Comparison of ENCODE assay signal across 26 cellular contexts in the genomic region with DNA sequence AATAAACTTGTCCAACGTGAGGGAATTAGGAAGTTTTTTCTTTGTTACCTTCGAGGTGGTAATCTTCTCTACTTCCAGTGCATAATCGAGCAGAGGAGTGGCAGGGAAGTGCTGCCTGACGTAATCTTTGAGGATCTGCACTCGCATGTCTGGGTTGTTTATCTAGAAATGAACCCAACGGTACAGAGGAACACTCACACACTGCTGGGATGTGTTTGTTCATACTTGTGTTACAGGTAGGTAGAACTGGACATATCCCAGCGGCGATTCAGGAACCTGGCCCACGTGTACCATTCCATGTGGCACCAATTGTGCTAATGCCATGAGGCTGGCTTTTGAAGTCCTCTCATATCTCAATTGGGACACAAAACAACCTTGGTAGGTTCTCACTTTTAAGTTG. TPM values are rescaled to one million over a fixed set of nuclear protein-coding genes. Genes with fewer than 3 reads are reported as not detected.
DNase-seq lines count a peak whose midpoint lies in the region; ATAC-seq, FAIRE-seq and TF ChIP-seq lines count a peak whose summit lies in the region.
"Had no signal": no experiment of that assay in that cellular context is flagged by ENCODE, and none has a peak within 500 bp of the region (broad histone marks: within the 10 kb centered on the region; RNA-seq: fewer than 3 reads in every experiment).

No MANE protein-coding gene starts in this region.

- H3K4me2 ChIP-seq in astrocyte (ENCODE audit: low read length) = no peak overlapping the region

- POLR2A ChIA-PET in activated CD4-positive, alpha-beta T cell treated with anti-CD3 and anti-CD28 coated beads, Interleukin-2, amount 10 ng/mL, durations not matched to agents 7 days and 5 days (lab: Charles Lee) = no interaction called here

- H3K9me3 Mint-ChIP-seq in activated CD4-positive, alpha-beta T cell treated with anti-CD3 and anti-CD28 coated beads, Interleukin-2, amount 10 ng/mL, durations not matched to agents 7 days and 5 days = no peaks in the 10 kb centered on the region
- H3K9me3 Mint-ChIP-seq in astrocyte (ENCODE audit: unreplicated experiment) (no peaks in the 10 kb centered on the region), mesothelial cell of epicardium (no peaks in the 10 kb centered on the region)

- CTCF ChIA-PET in activated CD4-positive, alpha-beta T cell treated with anti-CD3 and anti-CD28 coated beads, Interleukin-2, amount 10 ng/mL, durations not matched to agents 7 days and 5 days (lab: Charles Lee) = interaction anchor here (1.2 kb wide), 1 partner anchor 40 kb away, joined by 3 read pairs; no protein-coding TSS in a partner anchor

- peaks cover 10% of the 10 kb centered on the region for H3K79me2 ChIP-seq in astrocyte (ENCODE audit: insufficient read depth, low read length)

- H3K4me3 ChIP-seq in RWPE2 (ENCODE audit: severe bottlenecking) = no peak overlapping the region
- H3K4me3 ChIP-seq in astrocyte (ENCODE audit: insufficient read depth, low read depth, low read length) = no peak overlapping the region
- H3K4me3 ChIP-seq in lung = no peak overlapping the region
- H3K4me3 ChIP-seq: adrenal gland, cardiac muscle cell, gastrocnemius medialis, upper lobe of left lung had no signal

- H3K27me3 ChIP-seq in RWPE2 (ENCODE audit: insufficient read depth, poor library complexity, severe bottlenecking) (no peaks in the 10 kb centered on the region), astrocyte (ENCODE audit: insufficient read depth, low read length) (no peaks in the 10 kb centered on the region), lung (ENCODE audit: control insufficient read depth, insufficient read depth) (no peaks in the 10 kb centered on the region)
- H3K27me3 ChIP-seq: adrenal gland, cardiac muscle cell, gastrocnemius medialis, upper lobe of left lung had no signal

- 59 to 65% methylated on average over 9 of the region's 9 CpGs for WGBS in lung, 2 donors

- H3K4me1 Mint-ChIP-seq in activated CD4-positive, alpha-beta T cell treated with anti-CD3 and anti-CD28 coated beads, Interleukin-2, amount 10 ng/mL, durations not matched to agents 7 days and 5 days = peaks cover 29% of the 10 kb centered on the region
- H3K4me1 Mint-ChIP-seq in astrocyte (ENCODE audit: low read depth, unreplicated experiment) (no peaks in the 10 kb centered on the region), mesothelial cell of epicardium (peaks cover 3% of the 10 kb centered on the region)

- H3K9me3 ChIP-seq in RWPE2 (ENCODE audit: severe bottlenecking) = no peaks in the 10 kb centered on the region
- H3K9me3 ChIP-seq in astrocyte (ENCODE audit: insufficient read depth, low read depth, low read length) = no peaks in the 10 kb centered on the region
- no peaks in the 10 kb centered on the region for H3K9me3 ChIP-seq in lung (ENCODE audit: control insufficient read depth in 2 of 2, insufficient read depth in 1 of 2, low read length in 1 of 2)
- H3K9me3 ChIP-seq: adrenal gland, gastrocnemius medialis, upper lobe of left lung had no signal

- H3K27me3 Mint-ChIP-seq in activated CD4-positive, alpha-beta T cell treated with anti-CD3 and anti-CD28 coated beads, Interleukin-2, amount 10 ng/mL, durations not matched to agents 7 days and 5 days = no peaks in the 10 kb centered on the region
- no peaks in the 10 kb centered on the region for H3K27me3 Mint-ChIP-seq in astrocyte (ENCODE audit: low read depth, unreplicated experiment)
- no peaks in the 10 kb centered on the region for H3K27me3 Mint-ChIP-seq in mesothelial cell of epicardium (ENCODE audit: low read depth)
- H3K27me3 Mint-ChIP-seq: progenitor cell of endocrine pancreas had no signal

- H3K4me1 ChIP-seq in RWPE2 (ENCODE audit: insufficient read depth, poor library complexity, severe bottlenecking) (no peaks in the 10 kb centered on the region), astrocyte (ENCODE audit: insufficient read depth, low read length) (no peaks in the 10 kb centered on the region), lung (ENCODE audit: control insufficient read depth in 2 of 2, insufficient read depth in 2 of 2, low read length in 2 of 2) (peaks cover 0 to 2% of the 10 kb centered on the region in 2 donors)
- H3K4me1 ChIP-seq: adrenal gland had no signal

- no peak overlapping the region for H3K4me3 Mint-ChIP-seq in activated CD4-positive, alpha-beta T cell treated with anti-CD3 and anti-CD28 coated beads, Interleukin-2, amount 10 ng/mL, durations not matched to agents 7 days and 5 days
- H3K4me3 Mint-ChIP-seq in astrocyte (ENCODE audit: unreplicated experiment) (no peak overlapping the region), mesothelial cell of epicardium (no peak overlapping the region)

- no peak for ATAC-seq in RWPE2 (ENCODE audit: low read depth)
- ATAC-seq in lung (ENCODE audit: insufficient read depth, low FRiP score) = no peak
- ATAC-seq in GM21717 (IDR thresholded peaks at IDR 0.05; ENCODE audit: unreplicated experiment) = no peak
- no peak for ATAC-seq in GM18868 (IDR thresholded peaks at IDR 0.05; ENCODE audit: unreplicated experiment)
- ATAC-seq: gastrocnemius medialis had no signal

- peaks cover 55% of the 10 kb centered on the region for H4K20me1 ChIP-seq in astrocyte (ENCODE audit: insufficient read depth, low read length)

- H3K36me3 Mint-ChIP-seq in activated CD4-positive, alpha-beta T cell treated with anti-CD3 and anti-CD28 coated beads, Interleukin-2, amount 10 ng/mL, durations not matched to agents 7 days and 5 days (ENCODE audit: low read depth) = peaks cover 52% of the 10 kb centered on the region
- H3K36me3 Mint-ChIP-seq in astrocyte (ENCODE audit: low read depth, unreplicated experiment) = peaks cover 23% of the 10 kb centered on the region
- H3K36me3 Mint-ChIP-seq in mesothelial cell of epicardium = peaks cover 44% of the 10 kb centered on the region

- H2AFZ ChIP-seq in astrocyte (ENCODE audit: low read depth, low read length) = no peak overlapping the region

- H3K27ac ChIP-seq in RWPE2 (ENCODE audit: poor library complexity, severe bottlenecking) (peak overlapping the region; percentile 0), astrocyte (ENCODE audit: low read depth, low read length) (no peak overlapping the region), lung (ENCODE audit: low read depth in 1 of 2, low read length in 1 of 2) (peak overlapping the region in 1 of 2 donors; percentile 53)
- H3K27ac ChIP-seq: adrenal gland, cardiac muscle cell, gastrocnemius medialis had no signal

- FAIRE-seq in astrocyte (lab: Jason Lieb, UNC) = no peak

- H3K36me3 ChIP-seq in RWPE2 (ENCODE audit: low read depth) (peaks cover 77% of the 10 kb centered on the region), astrocyte (ENCODE audit: insufficient read depth, low read length) (peaks cover 65% of the 10 kb centered on the region), lung (ENCODE audit: control insufficient read depth in 2 of 2, insufficient read depth in 2 of 2, low read length in 2 of 2) (peaks cover 13 to 40% of the 10 kb centered on the region in 2 donors)

- H3K9ac ChIP-seq in astrocyte (ENCODE audit: low read length) = no peak overlapping the region

- H3K27ac Mint-ChIP-seq in activated CD4-positive, alpha-beta T cell treated with anti-CD3 and anti-CD28 coated beads, Interleukin-2, amount 10 ng/mL, durations not matched to agents 7 days and 5 days = peak overlapping the region; percentile 31
- H3K27ac Mint-ChIP-seq in astrocyte (ENCODE audit: unreplicated experiment) (peak overlapping the region; percentile 41), mesothelial cell of epicardium (no peak overlapping the region)
- H3K27ac Mint-ChIP-seq: progenitor cell of endocrine pancreas had no signal

- TF ChIP-seq CTCF in RWPE2 (IDR thresholded peaks at IDR 0.05; ENCODE audit: poor library complexity, severe bottlenecking) = no peak
- no peak for TF ChIP-seq CTCF in astrocyte (IDR thresholded peaks at IDR 0.05; ENCODE audit: insufficient read depth, low read depth, low read length)
- TF ChIP-seq CTCF in lung (IDR thresholded peaks at IDR 0.05; ENCODE audit: control extremely low read depth, extremely low read depth) = no peak
- no peak for TF ChIP-seq CTCF in mesothelial cell of epicardium (IDR thresholded peaks at IDR 0.05; ENCODE audit: unreplicated experiment)

- DNase-seq in activated CD4-positive, alpha-beta T cell treated with anti-CD3 and anti-CD28 coated beads, Interleukin-2, amount 10 ng/mL, durations not matched to agents 7 days and 5 days = no peak
- DNase-seq in activated CD4-positive, alpha-beta T cell treated with anti-CD3 and anti-CD28 coated beads for 1 hour = no peak
- DNase-seq in RWPE2 (ENCODE audit: low spot score) (no peak), astrocyte (ENCODE audit: low read depth) (no peak), lung (ENCODE audit: low spot score) (peak; percentile 40), mesothelial cell of epicardium (ENCODE audit: low spot score in 2 of 2, unreplicated experiment in 2 of 2) (no peak)
- DNase-seq: adrenal gland; C1 segment of cervical spinal cord; DMS153; gastrocnemius medialis; GDM1; H7; IMR-90; midbrain; NCI-H187; NCI-H2227 treated with DMSO at 0.1 percent for 48 hours; stimulated activated CD4-positive, alpha-beta T cell treated with anti-CD3 and anti-CD28 coated beads, Interleukin-2, amount 100 ng/mL, for 24 hours; T1000 had no signal

RNA-seq across cellular contexts. Expression of gene KLHL11, which starts 4.2 kb away (rescaled TPM):
- total RNA-seq in activated CD4-positive, alpha-beta T cell treated with anti-CD3 and anti-CD28 coated beads, Interleukin-2, amount 10 ng/mL, durations not matched to agents 7 days and 5 days = 10 to 100 TPM; 13.2 to 13.9 TPM
- total RNA-seq in astrocyte = 12.3 and 12.8 TPM in 2 replicates
- total RNA-seq in lung = 10 to 100 TPM; 12.2 to 27.7 TPM
- 1 to 10 TPM in 1 of 2 donors, under 1 TPM in 1; 0.63 to 1.4 TPM for polyA plus RNA-seq in lung
- 21.4 to 22.1 TPM (median 21.9 TPM) in 3 replicates for total RNA-seq in mesothelial cell of epicardium

RNA-seq across cellular contexts. Expression of gene KLHL10, which starts 31.8 kb away (rescaled TPM):
- not detected for total RNA-seq in activated CD4-positive, alpha-beta T cell treated with anti-CD3 and anti-CD28 coated beads, Interleukin-2, amount 10 ng/mL, durations not matched to agents 7 days and 5 days
- not detected in 2 replicates for total RNA-seq in astrocyte
- under 1 TPM in 1 of 2 donors, not detected in 1; 0.09 TPM for total RNA-seq in lung
- polyA plus RNA-seq in lung = under 1 TPM; 0.08 to 0.12 TPM
- total RNA-seq in mesothelial cell of epicardium = 0.16 to 0.27 TPM in 2 of 3 replicates, not detected in the other
- total RNA-seq: progenitor cell of endocrine pancreas, SK-MEL-5, skeletal muscle tissue had no signal
- polyA plus RNA-seq: cardiac muscle cell, IMR-90, neural cell had no signal

RNA-seq across cellular contexts. Expression of gene NT5C3B, which starts 33.4 kb away (rescaled TPM):
- 10 to 100 TPM; 13.7 to 17.7 TPM for total RNA-seq in activated CD4-positive, alpha-beta T cell treated with anti-CD3 and anti-CD28 coated beads, Interleukin-2, amount 10 ng/mL, durations not matched to agents 7 days and 5 days
- total RNA-seq in astrocyte = 47.4 and 56.1 TPM in 2 replicates
- 10 to 100 TPM; 36.5 to 39.4 TPM for total RNA-seq in lung
- 10 to 100 TPM; 34.9 to 68.5 TPM for polyA plus RNA-seq in lung
- 68.5 to 75.5 TPM (median 69.6 TPM) in 3 replicates for total RNA-seq in mesothelial cell of epicardium

RNA-seq across cellular contexts. Expression of gene ACLY, which starts 49.3 kb away (rescaled TPM):
- 100 to 1,000 TPM; 143 to 150 TPM for total RNA-seq in activated CD4-positive, alpha-beta T cell treated with anti-CD3 and anti-CD28 coated beads, Interleukin-2, amount 10 ng/mL, durations not matched to agents 7 days and 5 days
- 296 and 326 TPM in 2 replicates for total RNA-seq in astrocyte
- total RNA-seq in lung = 100 to 1,000 TPM in 1 of 2 donors, 10 to 100 TPM in 1; 75.5 to 158 TPM
- polyA plus RNA-seq in lung = 10 to 100 TPM; 27.5 to 82.6 TPM
- 126 to 133 TPM (median 130 TPM) in 3 replicates for total RNA-seq in mesothelial cell of epicardium

RNA-seq across cellular contexts. Expression of gene FKBP10, which starts 56.6 kb away (rescaled TPM):
- under 1 TPM in 1 of 2 experiments, not detected in 1; 0.44 TPM for total RNA-seq in activated CD4-positive, alpha-beta T cell treated with anti-CD3 and anti-CD28 coated beads, Interleukin-2, amount 10 ng/mL, durations not matched to agents 7 days and 5 days
- total RNA-seq in astrocyte (446 and 584 TPM in 2 replicates), lung (10 to 100 TPM; 53.2 to 64.4 TPM), mesothelial cell of epicardium (369 to 401 TPM (median 371 TPM) in 3 replicates)
- 10 to 100 TPM; 32.6 to 43.3 TPM for polyA plus RNA-seq in lung
